15 cellular contexts compared by ENCODE assay signal in the genomic region with DNA sequence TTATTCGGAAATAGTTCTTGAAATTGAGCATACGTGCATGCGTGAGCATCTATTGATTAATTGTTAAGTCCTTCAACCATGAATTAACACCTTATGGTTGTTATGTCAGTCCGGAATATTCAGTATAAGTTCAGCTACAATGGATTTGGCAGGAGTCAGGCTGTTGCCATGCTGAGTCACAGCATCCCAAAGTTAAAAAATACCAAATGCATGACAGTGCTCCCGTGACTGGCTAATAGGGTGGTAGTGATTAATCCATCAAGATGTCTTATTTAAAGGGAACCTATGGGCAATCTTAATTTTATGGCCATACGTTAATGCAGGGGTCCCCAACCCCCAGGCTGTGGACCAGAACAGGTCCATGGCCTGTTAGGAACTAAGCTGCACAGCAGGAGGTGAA. TPM values are rescaled to one million over a fixed set of nuclear protein-coding genes. Genes with fewer than 3 reads are reported as not detected.
A peak's percentile ranks its signal among the peaks of the same experiment; 100 is the strongest.
DNase-seq lines count a peak whose midpoint lies in the region; TF ChIP-seq lines count a peak whose summit lies in the region.
"Had no signal": no experiment of that assay in that cellular context is flagged by ENCODE, and none has a peak within 500 bp of the region (broad histone marks: within the 10 kb centered on the region; RNA-seq: fewer than 3 reads in every experiment).

No MANE protein-coding gene starts in this region.

- CTCF ChIA-PET in BJ (lab: Yijun Ruan, JAX) = interaction anchor here (0.6 to 3.4 kb wide), 5 partner anchors 15 to 1033 kb away, joined by 3 to 13 read pairs (median 4); no protein-coding TSS in a partner anchor

- no peak overlapping the region for H3K27ac ChIP-seq in mesendoderm (ENCODE audit: low read depth, low read length)
- H3K27ac ChIP-seq in transverse colon = no peak overlapping the region
- H3K27ac ChIP-seq: gastroesophageal sphincter had no signal

- no peak overlapping the region for H4K5ac ChIP-seq in mesendoderm (ENCODE audit: low read length)

- no peaks in the 10 kb centered on the region for H3K4me1 ChIP-seq in mesendoderm (ENCODE audit: control insufficient read depth, low read depth, low read length)
- no peaks in the 10 kb centered on the region for H3K4me1 ChIP-seq in transverse colon

- no peak for TF ChIP-seq CTCF in BJ (IDR thresholded peaks at IDR 0.05; ENCODE audit: insufficient read depth, low read depth, low read length)
- no peak for TF ChIP-seq CTCF in transverse colon (IDR thresholded peaks at IDR 0.05)

- no peaks in the 10 kb centered on the region for H3K27me3 Mint-ChIP-seq in activated T-helper 1 cell treated with anti-CD3 and anti-CD28 coated beads, Interleukin-12 subunit alpha, Interleukin-12 subunit beta, Interleukin-2, Interleukin-4 antibody, amounts not matched to agents 30 ng/mL and 10 ng/mL and 1 ng/mL, durations not matched to agents 14 hours and 24 hours and 36 hours (ENCODE audit: insufficient read depth)
- H3K27me3 Mint-ChIP-seq: activated T-helper 17 cell treated with anti-CD3 and anti-CD28 coated beads, Interleukin-2, amount 50 U/mL, for 72 hours; CD8-positive, alpha-beta memory T cell had no signal

- no peak overlapping the region for H3K23ac ChIP-seq in mesendoderm (ENCODE audit: low read length)

- TF ChIP-seq POLR2A in transverse colon (IDR thresholded peaks at IDR 0.05) = no peak

- no peak overlapping the region for H2BK15ac ChIP-seq in mesendoderm (replicated peaks; ENCODE audit: low read depth)

- intact Hi-C loops in transverse colon (cut with DNase I; ENCODE audit: low total_unique reads) = no loop called here
- intact Hi-C loops in activated T-helper 1 cell treated with anti-CD3 and anti-CD28 coated beads, Interleukin-12 subunit alpha, Interleukin-12 subunit beta, Interleukin-2, Interleukin-4 antibody, amounts not matched to agents 30 ng/mL and 10 ng/mL and 1 ng/mL, durations not matched to agents 14 hours and 24 hours and 36 hours (cut with micrococcal nuclease) = no loop called here

- no peak overlapping the region for H3K27ac Mint-ChIP-seq in activated T-helper 1 cell treated with anti-CD3 and anti-CD28 coated beads, Interleukin-12 subunit alpha, Interleukin-12 subunit beta, Interleukin-2, Interleukin-4 antibody, amounts not matched to agents 30 ng/mL and 10 ng/mL and 1 ng/mL, durations not matched to agents 14 hours and 24 hours and 36 hours
- H3K27ac Mint-ChIP-seq: activated T-helper 17 cell treated with anti-CD3 and anti-CD28 coated beads, Interleukin-2, amount 50 U/mL, for 72 hours had no signal

- in situ Hi-C loops in transverse colon (cut with MboI; ENCODE audit: low pct_ligation_motif_present in 1 of 4, low pct_unique_long_range_greater_than_20kb in 1 of 4, low sequenced_read_pairs in 3 of 4) = no loop called here

- H4K8ac ChIP-seq in mesendoderm (ENCODE audit: low read depth, low read length) = no peak overlapping the region

- H3K4ac ChIP-seq in mesendoderm (ENCODE audit: low read depth, low read length) = no peak overlapping the region

- DNase-seq in BJ (ENCODE audit: low read depth) (peak; percentile 63), M059J (ENCODE audit: low read depth) (peak; percentile 92), dermis blood vessel endothelial cell (peak; percentile 60), mesendoderm (peak; percentile 16), transverse colon (no peak), NOMO-1 treated with dmso at 0.1 percent for 144 hours (lab: John Stamatoyannopoulos, UW; ENCODE audit: unreplicated experiment) (no peak)
- DNase-seq in stimulated activated CD4-positive, alpha-beta T cell treated with anti-CD3 and anti-CD28 coated beads, Interleukin-4, amount 100 ng/mL, for 4 hours = no peak
- DNase-seq in activated T-helper 1 cell treated with anti-CD3 and anti-CD28 coated beads, Interleukin-12 subunit alpha, Interleukin-12 subunit beta, Interleukin-2, Interleukin-4 antibody, amounts not matched to agents 30 ng/mL and 10 ng/mL and 1 ng/mL, durations not matched to agents 14 hours and 24 hours and 36 hours (ENCODE audit: low spot score) = no peak
- DNase-seq: activated CD4-positive, alpha-beta T cell treated with anti-CD3 and anti-CD28 coated beads for 4 hours; CD8-positive, alpha-beta memory T cell; central memory CD4-positive, alpha-beta T cell; NCI-H187 had no signal

- POLR2A ChIA-PET in BJ (lab: Charles Lee) = no interaction called here

- peaks cover 4% of the 10 kb centered on the region for H3K79me2 ChIP-seq in mesendoderm (ENCODE audit: control insufficient read depth, insufficient read depth, low read length)

- H3K9me3 ChIP-seq in transverse colon = no peaks in the 10 kb centered on the region
- H3K9me3 ChIP-seq: gastroesophageal sphincter had no signal

- no peak overlapping the region for H3K56ac ChIP-seq in mesendoderm (ENCODE audit: low read length)

- no peaks in the 10 kb centered on the region for H3K27me3 ChIP-seq in BJ (ENCODE audit: control insufficient read depth, insufficient read depth, low read length)
- no peaks in the 10 kb centered on the region for H3K27me3 ChIP-seq in mesendoderm (ENCODE audit: insufficient read depth, low read length, poor library complexity)
- H3K27me3 ChIP-seq in transverse colon = no peaks in the 10 kb centered on the region
- H3K27me3 ChIP-seq: gastroesophageal sphincter had no signal

- no peaks in the 10 kb centered on the region for H3K4me1 Mint-ChIP-seq in activated T-helper 1 cell treated with anti-CD3 and anti-CD28 coated beads, Interleukin-12 subunit alpha, Interleukin-12 subunit beta, Interleukin-2, Interleukin-4 antibody, amounts not matched to agents 30 ng/mL and 10 ng/mL and 1 ng/mL, durations not matched to agents 14 hours and 24 hours and 36 hours (ENCODE audit: low read depth)
- H3K4me1 Mint-ChIP-seq: neural crest cell had no signal

- WGBS in mesendoderm (ENCODE audit: extremely low coverage, insufficient coverage, low lambda C conversion rate) = no CpG with 5 or more reads among the region's 6 CpGs
- WGBS in transverse colon (ENCODE audit: low coverage in 1 of 2), 2 donors = 90% methylated on average over 6 of the region's 6 CpGs; no CpG with 5 or more reads in 1 of the 2 donors

- peaks cover 17% of the 10 kb centered on the region for H3K36me3 ChIP-seq in BJ (ENCODE audit: control insufficient read depth, insufficient read depth, low read length)
- H3K36me3 ChIP-seq in mesendoderm (ENCODE audit: control insufficient read depth, insufficient read depth, low read length) = peaks cover 8% of the 10 kb centered on the region
- peaks cover 0 to 22% (median 11%) of the 10 kb centered on the region in 4 donors for H3K36me3 ChIP-seq in transverse colon

- H3K79me1 ChIP-seq in mesendoderm (ENCODE audit: low read length) = peaks cover 8% of the 10 kb centered on the region

- H3K9me3 Mint-ChIP-seq in activated T-helper 1 cell treated with anti-CD3 and anti-CD28 coated beads, Interleukin-12 subunit alpha, Interleukin-12 subunit beta, Interleukin-2, Interleukin-4 antibody, amounts not matched to agents 30 ng/mL and 10 ng/mL and 1 ng/mL, durations not matched to agents 14 hours and 24 hours and 36 hours = no peaks in the 10 kb centered on the region
- H3K9me3 Mint-ChIP-seq: activated T-helper 17 cell treated with anti-CD3 and anti-CD28 coated beads, Interleukin-2, amount 50 U/mL, for 72 hours; CD8-positive, alpha-beta memory T cell; neural crest cell had no signal

- TF ChIP-seq EP300 in transverse colon (IDR thresholded peaks at IDR 0.05; ENCODE audit: low read depth) = no peak

- H3K4me2 ChIP-seq in mesendoderm (ENCODE audit: low read length) = no peak overlapping the region

- no peak overlapping the region for H3K9ac ChIP-seq in mesendoderm (ENCODE audit: low read length)

- no peak overlapping the region for H3K18ac ChIP-seq in mesendoderm (ENCODE audit: low read length)

- H3K4me3 Mint-ChIP-seq in activated T-helper 1 cell treated with anti-CD3 and anti-CD28 coated beads, Interleukin-12 subunit alpha, Interleukin-12 subunit beta, Interleukin-2, Interleukin-4 antibody, amounts not matched to agents 30 ng/mL and 10 ng/mL and 1 ng/mL, durations not matched to agents 14 hours and 24 hours and 36 hours = no peak overlapping the region
- H3K4me3 Mint-ChIP-seq: activated T-helper 17 cell treated with anti-CD3 and anti-CD28 coated beads, Interleukin-2, amount 50 U/mL, for 72 hours; CD8-positive, alpha-beta memory T cell; neural crest cell had no signal

- H3K4me3 ChIP-seq in BJ (ENCODE audit: low read depth, low read length) (no peak overlapping the region), mesendoderm (ENCODE audit: low read length) (no peak overlapping the region), transverse colon (no peak overlapping the region)
- H3K4me3 ChIP-seq: gastroesophageal sphincter had no signal

- H2BK120ac ChIP-seq in mesendoderm (ENCODE audit: low read depth, low read length) = no peak overlapping the region

- no peak overlapping the region for H2BK5ac ChIP-seq in mesendoderm (ENCODE audit: low read length)

- no peak overlapping the region for H2AK5ac ChIP-seq in mesendoderm (ENCODE audit: low read length)

- H3K36me3 Mint-ChIP-seq in activated T-helper 1 cell treated with anti-CD3 and anti-CD28 coated beads, Interleukin-12 subunit alpha, Interleukin-12 subunit beta, Interleukin-2, Interleukin-4 antibody, amounts not matched to agents 30 ng/mL and 10 ng/mL and 1 ng/mL, durations not matched to agents 14 hours and 24 hours and 36 hours (ENCODE audit: low read depth) = peaks cover 18% of the 10 kb centered on the region

RNA-seq across cellular contexts. Expression of a gene that starts 10.5 kb away (rescaled TPM):
- 30.5 and 39.0 TPM in 2 replicates for polyA plus RNA-seq in BJ (2011; rRNA removed)
- polyA minus RNA-seq in BJ (2011; rRNA and poly(A)+ RNA removed) = 23.0 and 23.1 TPM in 2 replicates
- total RNA-seq in M059J (2014; rRNA removed; shearing (Covaris generic)) = 69.8 and 94.2 TPM in 2 replicates
- total RNA-seq in dermis blood vessel endothelial cell = 41.4 and 56.3 TPM in 2 replicates
- 23.1 TPM for polyA plus RNA-seq in mesendoderm (2013, experiment 1 of 2)
- polyA plus RNA-seq in mesendoderm (2013, experiment 2 of 2) = 22.9 TPM
- 10 to 100 TPM in 3 of 4 donors, 1 to 10 TPM in 1; 5.6 to 29.9 (median 15.2) TPM for total RNA-seq in transverse colon
- 54.4 and 59.2 TPM in 2 replicates for total RNA-seq in activated T-helper 1 cell treated with anti-CD3 and anti-CD28 coated beads, Interleukin-12 subunit alpha, Interleukin-12 subunit beta, Interleukin-2, Interleukin-4 antibody, amounts not matched to agents 30 ng/mL and 10 ng/mL and 1 ng/mL, durations not matched to agents 14 hours and 24 hours and 36 hours

RNA-seq across cellular contexts. Expression of a gene that starts 29.7 kb away (rescaled TPM):
- 3.2 and 5.2 TPM in 2 replicates for polyA plus RNA-seq in BJ (2011; rRNA removed)
- 1.5 and 2.2 TPM in 2 replicates for polyA minus RNA-seq in BJ (2011; rRNA and poly(A)+ RNA removed)
- 14.0 and 16.1 TPM in 2 replicates for total RNA-seq in M059J (2014; rRNA removed; shearing (Covaris generic))
- total RNA-seq in dermis blood vessel endothelial cell = 13.8 and 21.6 TPM in 2 replicates
- polyA plus RNA-seq in mesendoderm (2013, experiment 1 of 2) = 60.0 TPM
- polyA plus RNA-seq in mesendoderm (2013, experiment 2 of 2) = 60.7 TPM
- 10 to 100 TPM; 26.5 to 37.4 (median 30.4) TPM for total RNA-seq in transverse colon
- 90.4 and 92.5 TPM in 2 replicates for total RNA-seq in activated T-helper 1 cell treated with anti-CD3 and anti-CD28 coated beads, Interleukin-12 subunit alpha, Interleukin-12 subunit beta, Interleukin-2, Interleukin-4 antibody, amounts not matched to agents 30 ng/mL and 10 ng/mL and 1 ng/mL, durations not matched to agents 14 hours and 24 hours and 36 hours

RNA-seq across cellular contexts. Expression of a gene that starts 31.9 kb away (rescaled TPM):
- polyA plus RNA-seq in BJ (2011; rRNA removed) = not detected in 2 replicates
- not detected in 2 replicates for polyA minus RNA-seq in BJ (2011; rRNA and poly(A)+ RNA removed)
- not detected in 2 replicates for total RNA-seq in M059J (2014; rRNA removed; shearing (Covaris generic))
- not detected in 2 replicates for total RNA-seq in dermis blood vessel endothelial cell
- polyA plus RNA-seq in mesendoderm (2013, experiment 1 of 2) = not detected
- not detected for polyA plus RNA-seq in mesendoderm (2013, experiment 2 of 2)
- total RNA-seq in transverse colon = not detected
- not detected in 2 replicates for total RNA-seq in activated T-helper 1 cell treated with anti-CD3 and anti-CD28 coated beads, Interleukin-12 subunit alpha, Interleukin-12 subunit beta, Interleukin-2, Interleukin-4 antibody, amounts not matched to agents 30 ng/mL and 10 ng/mL and 1 ng/mL, durations not matched to agents 14 hours and 24 hours and 36 hours
- total RNA-seq: activated T-helper 17 cell treated with anti-CD3 and anti-CD28 coated beads, Interleukin-2, amount 50 U/mL, for 72 hours; CD8-positive, alpha-beta memory T cell; gastroesophageal sphincter; neural crest cell had no signal
- polyA plus RNA-seq: CD8-positive, alpha-beta memory T cell had no signal

Comparison
In these comparisons a context has a peak if more than half of its experiments do, and no peak if none do; other contexts are left out.
1. DNase-seq: peak in BJ (single experiment), M059J (single experiment), dermis blood vessel endothelial cell (single experiment) and mesendoderm (single experiment); none in transverse colon (single experiment), NOMO-1 treated with dmso at 0.1 percent for 144 hours (single experiment), stimulated activated CD4-positive, alpha-beta T cell treated with anti-CD3 and anti-CD28 coated beads, Interleukin-4, amount 100 ng/mL, for 4 hours (0 of 2) and activated T-helper 1 cell treated with anti-CD3 and anti-CD28 coated beads, Interleukin-12 subunit alpha, Interleukin-12 subunit beta, Interleukin-2, Interleukin-4 antibody, amounts not matched to agents 30 ng/mL and 10 ng/mL and 1 ng/mL, durations not matched to agents 14 hours and 24 hours and 36 hours (single experiment).